In the genomic region with DNA sequence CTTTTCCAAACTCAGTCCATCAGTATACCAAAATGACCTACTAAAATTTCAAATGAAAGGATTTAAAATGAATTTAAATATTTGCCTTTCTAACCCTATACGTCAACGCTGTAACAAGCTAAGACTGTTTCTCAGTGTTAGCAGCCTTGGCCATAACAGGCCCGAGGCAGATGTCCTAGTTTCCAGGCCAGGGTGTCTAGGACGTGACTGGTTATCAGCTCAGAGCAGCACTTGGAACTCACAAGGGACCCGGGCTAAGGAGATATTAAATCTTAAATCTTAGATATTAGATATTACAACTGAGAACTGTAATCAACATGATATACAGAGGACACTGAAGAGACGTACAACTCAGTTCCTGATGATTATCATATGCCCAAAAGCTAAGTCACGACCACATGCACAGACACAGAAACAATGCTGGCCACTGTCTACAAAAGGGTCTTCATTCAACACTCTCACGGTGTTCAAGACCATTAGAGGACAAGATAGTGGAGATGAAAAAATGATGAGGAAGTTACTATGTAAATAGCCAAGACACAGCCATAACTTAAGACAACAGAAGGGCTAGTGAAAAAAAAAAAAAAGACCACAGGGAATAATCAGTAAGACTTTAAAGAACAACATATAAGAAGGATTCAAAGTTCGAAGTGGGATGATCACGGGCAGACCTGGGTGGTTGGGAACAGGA, we compare ENCODE assay signal across 22 cellular contexts. TPM values are rescaled to one million over a fixed set of nuclear protein-coding genes. Genes with fewer than 3 reads are reported as not detected.
DNase-seq lines count a peak whose midpoint lies in the region; ATAC-seq and TF ChIP-seq lines count a peak whose summit lies in the region.
"Had no signal": no experiment of that assay in that cellular context is flagged by ENCODE, and none has a peak within 500 bp of the region (broad histone marks: within the 10 kb centered on the region; RNA-seq: fewer than 3 reads in every experiment).

Gene CLDN20 (plus strand): TSS at position 641 of the 691 bp plus-strand sequence. CDS start 11,707 bp downstream, outside the sequence.

- BruUV-seq in MCF 10A (replicated peaks; lab: Mats Ljungman, UMichigan) = no TSS peak

- H3K4me3 ChIP-seq in breast epithelium (no peak within 1 kb of the TSS), suprapubic skin (no peak within 1 kb of the TSS)
- H3K4me3 ChIP-seq: BLaER1, heart right ventricle, prostate gland had no signal

- H3K36me3 ChIP-seq in breast epithelium = no peaks in the 10 kb centered on the region
- H3K36me3 ChIP-seq in suprapubic skin = peaks cover 15% of the 10 kb centered on the region
- H3K36me3 ChIP-seq: prostate gland had no signal

- no peak for TF ChIP-seq CTCF in MCF 10A (IDR thresholded peaks at IDR 0.05; ENCODE audit: unreplicated experiment)
- no peak for TF ChIP-seq CTCF in breast epithelium (IDR thresholded peaks at IDR 0.05)
- TF ChIP-seq CTCF in glutamatergic neuron (IDR thresholded peaks at IDR 0.05; ENCODE audit: partially characterized antibody, unreplicated experiment) = no peak
- no peak for TF ChIP-seq CTCF in suprapubic skin (IDR thresholded peaks at IDR 0.05)

- TF ChIP-seq EP300 in suprapubic skin (IDR thresholded peaks at IDR 0.05) = no peak

- H3K27ac ChIP-seq in breast epithelium (no peak within 1 kb of the TSS), suprapubic skin (peak within 1 kb of the TSS; percentile 60)
- H3K27ac ChIP-seq: brain microvascular endothelial cell, heart right ventricle, prostate gland had no signal

- 88% methylated on average over 10 of the region's 10 CpGs for WGBS in suprapubic skin

- no peaks in the 10 kb centered on the region for H3K27me3 Mint-ChIP-seq in MCF 10A (ENCODE audit: insufficient read depth, unreplicated experiment)
- H3K27me3 Mint-ChIP-seq in activated naive CD8-positive, alpha-beta T cell treated with anti-CD3 and anti-CD28 coated beads, Interleukin-2, amount 50 U/mL, for 24 hours = no peaks in the 10 kb centered on the region
- H3K27me3 Mint-ChIP-seq in glutamatergic neuron (ENCODE audit: unreplicated experiment) = peaks cover 6% of the 10 kb centered on the region
- H3K27me3 Mint-ChIP-seq: activated naive CD4-positive, alpha-beta T cell treated with anti-CD3 and anti-CD28 coated beads, Interleukin-2, amount 50 U/mL, for 24 hours had no signal

- H3K9me3 ChIP-seq in breast epithelium (no peaks in the 10 kb centered on the region), suprapubic skin (no peaks in the 10 kb centered on the region)
- H3K9me3 ChIP-seq: BLaER1, heart right ventricle, prostate gland had no signal

- H3K27ac Mint-ChIP-seq in MCF 10A (ENCODE audit: low read depth, unreplicated experiment) = peak within 1 kb of the TSS; percentile 75
- H3K27ac Mint-ChIP-seq in activated naive CD8-positive, alpha-beta T cell treated with anti-CD3 and anti-CD28 coated beads, Interleukin-2, amount 50 U/mL, for 24 hours = peak within 1 kb of the TSS; percentile 1
- H3K27ac Mint-ChIP-seq in glutamatergic neuron (ENCODE audit: unreplicated experiment) = peak within 1 kb of the TSS; percentile 82

- TF ChIP-seq POLR2A in breast epithelium (IDR thresholded peaks at IDR 0.05) (no peak), suprapubic skin (IDR thresholded peaks at IDR 0.05) (no peak)

- CTCF ChIA-PET in MCF 10A (lab: Yijun Ruan, JAX) = interaction anchor here (0.6 to 1.3 kb wide), 3 partner anchors 40 to 335 kb away, joined by 3 to 7 read pairs (median 4); no protein-coding TSS in a partner anchor

- no peak for ATAC-seq in activated naive CD8-positive, alpha-beta T cell treated with anti-CD3 and anti-CD28 coated beads, Interleukin-2, amount 50 U/mL, for 24 hours
- no peak for ATAC-seq in HG03175 (IDR thresholded peaks at IDR 0.05; ENCODE audit: unreplicated experiment)

- H3K4me1 ChIP-seq in breast epithelium (no peaks in the 10 kb centered on the region), suprapubic skin (peaks cover 10% of the 10 kb centered on the region)
- H3K4me1 ChIP-seq: prostate gland had no signal

- intact Hi-C loops in MCF 10A (cut with micrococcal nuclease) (no loop called here), breast epithelium (cut with DNase I; ENCODE audit: low total_unique reads) (no loop called here)

- H3K36me3 Mint-ChIP-seq in MCF 10A (ENCODE audit: insufficient read depth, unreplicated experiment) (peaks cover 45% of the 10 kb centered on the region), glutamatergic neuron (ENCODE audit: unreplicated experiment) (no peaks in the 10 kb centered on the region)
- peaks cover 27% of the 10 kb centered on the region for H3K36me3 Mint-ChIP-seq in activated naive CD8-positive, alpha-beta T cell treated with anti-CD3 and anti-CD28 coated beads, Interleukin-2, amount 50 U/mL, for 24 hours (ENCODE audit: low read depth)

- POLR2A ChIA-PET in MCF 10A (lab: Yijun Ruan, JAX) = no interaction called here

- no peaks in the 10 kb centered on the region for H3K27me3 ChIP-seq in breast epithelium
- H3K27me3 ChIP-seq in suprapubic skin = no peaks in the 10 kb centered on the region
- H3K27me3 ChIP-seq: BLaER1, brain microvascular endothelial cell, heart right ventricle had no signal

- H3K4me3 Mint-ChIP-seq in MCF 10A (ENCODE audit: unreplicated experiment) (no peak within 1 kb of the TSS), glutamatergic neuron (ENCODE audit: unreplicated experiment) (no peak within 1 kb of the TSS)
- no peak within 1 kb of the TSS for H3K4me3 Mint-ChIP-seq in activated naive CD8-positive, alpha-beta T cell treated with anti-CD3 and anti-CD28 coated beads, Interleukin-2, amount 50 U/mL, for 24 hours
- H3K4me3 Mint-ChIP-seq: activated naive CD4-positive, alpha-beta T cell treated with anti-CD3 and anti-CD28 coated beads, Interleukin-2, amount 50 U/mL, for 24 hours; nephron had no signal

- no peak for DNase-seq in MCF 10A (ENCODE audit: unreplicated experiment)
- DNase-seq in breast epithelium (ENCODE audit: low spot score in 2 of 2) = no peak
- DNase-seq in activated naive CD8-positive, alpha-beta T cell treated with anti-CD3 and anti-CD28 coated beads, Interleukin-2, amount 50 U/mL, for 24 hours = no peak
- DNase-seq in glutamatergic neuron = no peak
- DNase-seq in suprapubic skin (ENCODE audit: low spot score in 2 of 2) = no peak
- no peak for DNase-seq in DMS53 (lab: John Stamatoyannopoulos, UW)
- DNase-seq in H4 (ENCODE audit: low spot score) = no peak
- DNase-seq: brain microvascular endothelial cell; dermis blood vessel endothelial cell; DMS 273 treated with DMSO at 0.1 percent for 48 hours; heart right ventricle; MV-4-11; NCI-H1930; stimulated activated CD4-positive, alpha-beta T cell treated with anti-CD3 and anti-CD28 coated beads, Interleukin-12 subunit alpha, Interleukin-12 subunit beta, amount 100 ng/mL, for 4 hours; SW 1271; trophoblast cell had no signal

- H3K4me1 Mint-ChIP-seq in MCF 10A (ENCODE audit: insufficient read depth, unreplicated experiment) = peaks cover 12% of the 10 kb centered on the region
- H3K4me1 Mint-ChIP-seq in activated naive CD8-positive, alpha-beta T cell treated with anti-CD3 and anti-CD28 coated beads, Interleukin-2, amount 50 U/mL, for 24 hours = peaks cover 18% of the 10 kb centered on the region
- peaks cover 67% of the 10 kb centered on the region for H3K4me1 Mint-ChIP-seq in glutamatergic neuron (ENCODE audit: low read depth, unreplicated experiment)
- H3K4me1 Mint-ChIP-seq: nephron had no signal

- H3K9me3 Mint-ChIP-seq in MCF 10A (ENCODE audit: unreplicated experiment) (no peaks in the 10 kb centered on the region), glutamatergic neuron (ENCODE audit: unreplicated experiment) (peaks cover 3% of the 10 kb centered on the region)
- no peaks in the 10 kb centered on the region for H3K9me3 Mint-ChIP-seq in activated naive CD8-positive, alpha-beta T cell treated with anti-CD3 and anti-CD28 coated beads, Interleukin-2, amount 50 U/mL, for 24 hours
- H3K9me3 Mint-ChIP-seq: activated naive CD4-positive, alpha-beta T cell treated with anti-CD3 and anti-CD28 coated beads, Interleukin-2, amount 50 U/mL, for 24 hours; nephron had no signal

RNA-seq across cellular contexts. Expression of gene CLDN20, which starts in this region (rescaled TPM):
- total RNA-seq in MCF 10A (2022) (not detected in 2 replicates), breast epithelium (not detected), glutamatergic neuron (ENCODE audit: unreplicated experiment) (not detected), suprapubic skin (not detected)
- total RNA-seq in H4 (2014; rRNA removed; shearing (Covaris generic)) = not detected in 2 replicates
- total RNA-seq: dermis blood vessel endothelial cell, heart right ventricle, prostate gland, RPMI7951 had no signal

Comparison
In these comparisons a context has a peak if more than half of its experiments do, and no peak if none do; other contexts are left out.
1. H3K27ac Mint-ChIP-seq: peak in every context shown above with its lines; median percentile 82 in glutamatergic neuron; 75 in MCF 10A; 1 in activated naive CD8-positive, alpha-beta T cell treated with anti-CD3 and anti-CD28 coated beads, Interleukin-2, amount 50 U/mL, for 24 hours.